ENCODE assay signal across 1 cellular context in the genomic region with DNA sequence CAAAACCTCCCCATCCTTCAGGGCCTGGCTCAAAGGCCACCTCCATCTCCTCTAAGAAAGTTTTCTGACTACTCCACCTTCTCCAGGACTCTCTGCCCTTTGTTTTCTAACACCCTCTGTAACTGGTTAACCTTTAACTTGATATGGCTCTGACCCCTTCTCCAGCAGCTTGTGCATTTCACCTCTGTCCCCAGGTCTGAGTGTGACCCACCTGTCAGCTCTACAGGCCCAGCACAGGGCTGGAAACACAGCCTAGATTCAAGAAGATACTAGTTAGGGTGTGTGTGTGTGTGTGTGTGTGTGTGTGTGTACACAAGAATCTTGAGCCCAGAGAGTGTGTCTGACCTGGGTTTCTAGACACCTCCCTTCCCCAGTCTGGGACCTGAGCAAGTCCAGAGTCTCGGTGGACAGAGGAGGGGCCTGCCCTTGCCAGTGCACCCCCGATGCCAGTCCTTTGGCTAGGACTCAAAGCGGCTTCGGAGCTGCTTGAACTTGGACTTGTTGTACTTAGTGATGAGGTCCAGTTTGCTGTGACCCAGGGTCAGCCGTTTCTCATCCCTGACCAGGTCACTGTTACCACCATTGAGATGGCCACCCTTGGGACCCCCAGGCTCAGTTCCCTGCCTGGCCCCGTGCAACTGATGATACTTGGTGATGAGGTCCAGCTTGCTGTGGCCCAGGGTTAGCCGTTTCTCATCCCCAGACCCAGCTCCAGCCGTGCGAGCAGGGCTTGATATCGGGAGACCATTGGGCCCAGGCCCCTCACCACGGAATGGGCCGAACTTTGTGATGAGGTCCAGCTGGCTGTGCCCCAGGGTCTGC.
A peak's percentile ranks its signal among the peaks of the same experiment; 100 is the strongest.
TF ChIP-seq lines count a peak whose summit lies in the region.

No MANE protein-coding gene starts in this region.

TF ChIP-seq in HepG2, 621 proteins besides CTCF, POLR2A, EP300 and RAD21 (continued from another document and continues in another):
- TF ChIP-seq, protein P1, sequence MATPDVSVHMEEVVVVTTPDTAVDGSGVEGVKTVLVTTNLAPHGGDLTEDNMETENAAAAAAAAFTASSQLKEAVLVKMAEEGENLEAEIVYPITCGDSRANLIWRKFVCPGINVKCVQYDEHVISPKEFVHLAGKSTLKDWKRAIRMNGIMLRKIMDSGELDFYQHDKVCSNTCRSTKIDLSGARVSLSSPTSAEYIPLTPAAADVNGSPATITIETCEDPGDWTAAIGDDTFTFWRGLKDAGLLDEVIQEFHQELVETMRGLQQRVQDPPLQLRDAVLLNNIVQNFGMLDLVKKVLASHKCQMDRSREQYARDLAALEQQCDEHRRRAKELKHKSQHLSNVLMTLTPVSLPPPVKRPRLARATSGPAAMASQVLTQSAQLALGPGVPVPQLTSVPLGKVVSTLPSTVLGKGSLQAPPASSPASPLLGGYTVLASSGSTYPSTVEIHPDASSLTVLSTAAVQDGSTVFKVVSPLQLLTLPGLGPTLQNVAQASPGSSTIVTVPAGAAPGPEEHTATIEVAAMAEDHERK (CRISPR knock-in tag; IDR thresholded peaks at IDR 0.05; ENCODE audit: low read depth) = no peak
- TF ChIP-seq ZNF572 (CRISPR knock-in tag; IDR thresholded peaks at IDR 0.05) (peak; percentile 84), PHF8 (CRISPR knock-in tag; IDR thresholded peaks at IDR 0.05) (peak; percentile 47; the same call in 1 of the 2 replicates), MIER3 (CRISPR knock-in tag; IDR thresholded peaks at IDR 0.05; ENCODE audit: borderline replicate concordance) (no peak; the same call in 1 of the 2 replicates), RARG (CRISPR knock-in tag; IDR thresholded peaks at IDR 0.05; ENCODE audit: low read depth) (no peak), SNAPC5 (CRISPR knock-in tag; IDR thresholded peaks at IDR 0.05; ENCODE audit: borderline replicate concordance) (no peak), SP2 (CRISPR knock-in tag; IDR thresholded peaks at IDR 0.05) (no peak), YEATS4 (CRISPR knock-in tag; IDR thresholded peaks at IDR 0.05; ENCODE audit: borderline replicate concordance) (no peak), MTA3 (CRISPR knock-in tag; IDR thresholded peaks at IDR 0.05) (no peak), NR2F1 (CRISPR knock-in tag; IDR thresholded peaks at IDR 0.05) (peak in 1 of 2 experiments; percentile 64; a peak in 2 of 4 replicates), ELF4 (CRISPR knock-in tag; IDR thresholded peaks at IDR 0.05; ENCODE audit: borderline replicate concordance) (no peak), ZNF749 (CRISPR knock-in tag; IDR thresholded peaks at IDR 0.05; ENCODE audit: borderline replicate concordance) (no peak), ZBTB49 (CRISPR knock-in tag; IDR thresholded peaks at IDR 0.05; ENCODE audit: borderline replicate concordance) (no peak), HIC2 (CRISPR knock-in tag; IDR thresholded peaks at IDR 0.05; ENCODE audit: low read depth) (peak; percentile 80), ZNF552 (CRISPR knock-in tag; IDR thresholded peaks at IDR 0.05; ENCODE audit: borderline replicate concordance) (peak; percentile 22; the same call in 1 of the 2 replicates), ZNF550 (CRISPR knock-in tag; IDR thresholded peaks at IDR 0.05; ENCODE audit: borderline replicate concordance) (no peak), SALL1 (CRISPR knock-in tag; IDR thresholded peaks at IDR 0.05) (peak; percentile 70; the same call in 1 of the 2 replicates), HOXA5 (CRISPR knock-in tag; IDR thresholded peaks at IDR 0.05) (no peak), PBX3 (CRISPR knock-in tag; IDR thresholded peaks at IDR 0.05; ENCODE audit: borderline replicate concordance) (no peak)
- TF ChIP-seq, protein P2, sequence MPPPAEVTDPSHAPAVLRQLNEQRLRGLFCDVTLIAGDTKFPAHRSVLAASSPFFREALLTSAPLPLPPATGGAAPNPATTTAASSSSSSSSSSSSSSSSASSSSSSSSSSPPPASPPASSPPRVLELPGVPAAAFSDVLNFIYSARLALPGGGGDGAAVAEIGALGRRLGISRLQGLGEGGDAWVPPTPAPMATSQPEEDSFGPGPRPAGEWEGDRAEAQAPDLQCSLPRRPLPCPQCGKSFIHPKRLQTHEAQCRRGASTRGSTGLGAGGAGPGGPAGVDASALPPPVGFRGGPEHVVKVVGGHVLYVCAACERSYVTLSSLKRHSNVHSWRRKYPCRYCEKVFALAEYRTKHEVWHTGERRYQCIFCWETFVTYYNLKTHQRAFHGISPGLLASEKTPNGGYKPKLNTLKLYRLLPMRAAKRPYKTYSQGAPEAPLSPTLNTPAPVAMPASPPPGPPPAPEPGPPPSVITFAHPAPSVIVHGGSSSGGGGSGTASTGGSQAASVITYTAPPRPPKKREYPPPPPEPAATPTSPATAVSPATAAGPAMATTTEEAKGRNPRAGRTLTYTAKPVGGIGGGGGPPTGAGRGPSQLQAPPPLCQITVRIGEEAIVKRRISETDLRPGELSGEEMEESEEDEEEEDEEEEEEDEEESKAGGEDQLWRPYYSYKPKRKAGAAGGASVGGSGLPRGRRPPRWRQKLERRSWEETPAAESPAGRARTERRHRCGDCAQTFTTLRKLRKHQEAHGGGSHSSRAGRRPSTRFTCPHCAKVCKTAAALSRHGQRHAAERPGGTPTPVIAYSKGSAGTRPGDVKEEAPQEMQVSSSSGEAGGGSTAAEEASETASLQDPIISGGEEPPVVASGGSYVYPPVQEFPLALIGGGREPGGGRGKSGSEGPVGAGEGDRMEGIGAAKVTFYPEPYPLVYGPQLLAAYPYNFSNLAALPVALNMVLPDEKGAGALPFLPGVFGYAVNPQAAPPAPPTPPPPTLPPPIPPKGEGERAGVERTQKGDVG (CRISPR knock-in tag; IDR thresholded peaks at IDR 0.05; ENCODE audit: borderline replicate concordance) = 0 out of 2 replicates have a peak, but pooled peaks have one; percentile 63
- TF ChIP-seq, protein P3, sequence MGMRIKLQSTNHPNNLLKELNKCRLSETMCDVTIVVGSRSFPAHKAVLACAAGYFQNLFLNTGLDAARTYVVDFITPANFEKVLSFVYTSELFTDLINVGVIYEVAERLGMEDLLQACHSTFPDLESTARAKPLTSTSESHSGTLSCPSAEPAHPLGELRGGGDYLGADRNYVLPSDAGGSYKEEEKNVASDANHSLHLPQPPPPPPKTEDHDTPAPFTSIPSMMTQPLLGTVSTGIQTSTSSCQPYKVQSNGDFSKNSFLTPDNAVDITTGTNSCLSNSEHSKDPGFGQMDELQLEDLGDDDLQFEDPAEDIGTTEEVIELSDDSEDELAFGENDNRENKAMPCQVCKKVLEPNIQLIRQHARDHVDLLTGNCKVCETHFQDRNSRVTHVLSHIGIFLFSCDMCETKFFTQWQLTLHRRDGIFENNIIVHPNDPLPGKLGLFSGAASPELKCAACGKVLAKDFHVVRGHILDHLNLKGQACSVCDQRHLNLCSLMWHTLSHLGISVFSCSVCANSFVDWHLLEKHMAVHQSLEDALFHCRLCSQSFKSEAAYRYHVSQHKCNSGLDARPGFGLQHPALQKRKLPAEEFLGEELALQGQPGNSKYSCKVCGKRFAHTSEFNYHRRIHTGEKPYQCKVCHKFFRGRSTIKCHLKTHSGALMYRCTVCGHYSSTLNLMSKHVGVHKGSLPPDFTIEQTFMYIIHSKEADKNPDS (CRISPR knock-in tag; IDR thresholded peaks at IDR 0.05) = 0 out of 2 replicates have a peak, but pooled peaks have one; percentile 42
- TF ChIP-seq, protein P4, sequence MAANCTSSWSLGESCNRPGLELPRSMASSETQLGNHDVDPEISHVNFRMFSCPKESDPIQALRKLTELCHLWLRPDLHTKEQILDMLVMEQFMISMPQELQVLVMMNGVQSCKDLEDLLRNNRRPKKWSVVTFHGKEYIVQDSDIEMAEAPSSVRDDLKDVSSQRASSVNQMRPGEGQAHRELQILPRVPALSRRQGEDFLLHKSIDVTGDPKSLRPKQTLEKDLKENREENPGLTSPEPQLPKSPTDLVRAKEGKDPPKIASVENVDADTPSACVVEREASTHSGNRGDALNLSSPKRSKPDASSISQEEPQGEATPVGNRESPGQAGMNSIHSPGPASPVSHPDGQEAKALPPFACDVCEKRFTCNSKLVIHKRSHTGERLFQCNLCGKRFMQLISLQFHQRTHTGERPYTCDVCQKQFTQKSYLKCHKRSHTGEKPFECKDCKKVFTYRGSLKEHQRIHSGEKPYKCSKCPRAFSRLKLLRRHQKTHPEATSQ (CRISPR knock-in tag; IDR thresholded peaks at IDR 0.05; ENCODE audit: borderline replicate concordance) = no peak
- TF ChIP-seq, protein P5, sequence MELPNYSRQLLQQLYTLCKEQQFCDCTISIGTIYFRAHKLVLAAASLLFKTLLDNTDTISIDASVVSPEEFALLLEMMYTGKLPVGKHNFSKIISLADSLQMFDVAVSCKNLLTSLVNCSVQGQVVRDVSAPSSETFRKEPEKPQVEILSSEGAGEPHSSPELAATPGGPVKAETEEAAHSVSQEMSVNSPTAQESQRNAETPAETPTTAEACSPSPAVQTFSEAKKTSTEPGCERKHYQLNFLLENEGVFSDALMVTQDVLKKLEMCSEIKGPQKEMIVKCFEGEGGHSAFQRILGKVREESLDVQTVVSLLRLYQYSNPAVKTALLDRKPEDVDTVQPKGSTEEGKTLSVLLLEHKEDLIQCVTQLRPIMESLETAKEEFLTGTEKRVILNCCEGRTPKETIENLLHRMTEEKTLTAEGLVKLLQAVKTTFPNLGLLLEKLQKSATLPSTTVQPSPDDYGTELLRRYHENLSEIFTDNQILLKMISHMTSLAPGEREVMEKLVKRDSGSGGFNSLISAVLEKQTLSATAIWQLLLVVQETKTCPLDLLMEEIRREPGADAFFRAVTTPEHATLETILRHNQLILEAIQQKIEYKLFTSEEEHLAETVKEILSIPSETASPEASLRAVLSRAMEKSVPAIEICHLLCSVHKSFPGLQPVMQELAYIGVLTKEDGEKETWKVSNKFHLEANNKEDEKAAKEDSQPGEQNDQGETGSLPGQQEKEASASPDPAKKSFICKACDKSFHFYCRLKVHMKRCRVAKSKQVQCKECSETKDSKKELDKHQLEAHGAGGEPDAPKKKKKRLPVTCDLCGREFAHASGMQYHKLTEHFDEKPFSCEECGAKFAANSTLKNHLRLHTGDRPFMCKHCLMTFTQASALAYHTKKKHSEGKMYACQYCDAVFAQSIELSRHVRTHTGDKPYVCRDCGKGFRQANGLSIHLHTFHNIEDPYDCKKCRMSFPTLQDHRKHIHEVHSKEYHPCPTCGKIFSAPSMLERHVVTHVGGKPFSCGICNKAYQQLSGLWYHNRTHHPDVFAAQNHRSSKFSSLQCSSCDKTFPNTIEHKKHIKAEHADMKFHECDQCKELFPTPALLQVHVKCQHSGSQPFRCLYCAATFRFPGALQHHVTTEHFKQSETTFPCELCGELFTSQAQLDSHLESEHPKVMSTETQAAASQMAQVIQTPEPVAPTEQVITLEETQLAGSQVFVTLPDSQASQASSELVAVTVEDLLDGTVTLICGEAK (IDR thresholded peaks at IDR 0.05) = no peak; the same call in 1 of the 2 replicates
- TF ChIP-seq, protein P5 (CRISPR knock-in tag; IDR thresholded peaks at IDR 0.05) = no peak
